21 cellular contexts compared by ENCODE assay signal in the genomic region with DNA sequence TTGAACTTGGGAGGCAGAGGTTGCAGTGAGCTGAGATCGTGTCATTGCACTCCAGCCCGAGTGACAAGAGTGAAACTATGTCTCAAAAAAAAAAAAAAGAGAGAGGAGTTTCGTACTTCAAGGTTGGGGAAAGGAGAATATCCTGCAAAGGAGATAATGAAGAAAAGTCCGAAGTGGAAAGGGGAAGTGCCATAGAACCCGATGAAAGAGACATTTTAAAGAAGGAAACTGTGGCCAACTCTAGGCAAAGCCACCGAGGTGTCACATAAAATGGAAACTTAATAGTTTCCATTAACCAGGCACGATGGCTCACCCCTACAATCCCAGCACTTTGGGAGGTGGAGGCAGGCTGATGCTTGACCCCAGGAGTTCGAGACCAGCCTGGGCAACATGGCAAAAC. TPM values are rescaled to one million over a fixed set of nuclear protein-coding genes. Genes with fewer than 3 reads are reported as not detected.
DNase-seq lines count a peak whose midpoint lies in the region; ATAC-seq and TF ChIP-seq lines count a peak whose summit lies in the region.
"Had no signal": no experiment of that assay in that cellular context is flagged by ENCODE, and none has a peak within 500 bp of the region (broad histone marks: within the 10 kb centered on the region; RNA-seq: fewer than 3 reads in every experiment).

No MANE protein-coding gene starts in this region.

- TF ChIP-seq CTCF in HL-60 (IDR thresholded peaks at IDR 0.05; ENCODE audit: insufficient read depth, low read length) = no peak

- no peaks in the 10 kb centered on the region for H3K27me3 Mint-ChIP-seq in activated naive CD8-positive, alpha-beta T cell treated with anti-CD3 and anti-CD28 coated beads for 36 hours
- peaks cover 12% of the 10 kb centered on the region for H3K27me3 Mint-ChIP-seq in stimulated activated memory B cell treated with anti-CD40 and anti-IgM and Interleukin-4, amounts not matched to agents 10 μg/mL and 1 μg/mL and 100 μg/mL, for 72 hours
- no peaks in the 10 kb centered on the region for H3K27me3 Mint-ChIP-seq in activated T-cell treated with anti-CD3 and anti-CD28 coated beads, Interleukin-2, amount 50 U/mL, for 4 hours (ENCODE audit: low read depth)

- DNase-seq in HL-60 (ENCODE audit: low read depth in 1 of 2, low spot score in 1 of 2) = peak in 1 of 2 experiments; percentile 44
- peak; percentile 70 for DNase-seq in OCI-M1 (lab: John Stamatoyannopoulos, UW)
- no peak for DNase-seq in activated naive CD8-positive, alpha-beta T cell treated with anti-CD3 and anti-CD28 coated beads for 36 hours
- no peak for DNase-seq in activated T-cell treated with anti-CD3 and anti-CD28 coated beads, Interleukin-2, amount 50 U/mL, for 1 hour
- no peak for DNase-seq in activated T-cell treated with anti-CD3 and anti-CD28 coated beads, Interleukin-2, amount 50 U/mL, for 4 hours
- DNase-seq in NCI-H2227 (lab: John Stamatoyannopoulos, UW; ENCODE audit: unreplicated experiment) = no peak
- DNase-seq: activated effector memory CD4-positive, alpha-beta T cell treated with Interleukin-2 at 50 U/mL for 16 hours; brain microvascular endothelial cell; DMS79; NCI-H146; NCI-H2171; NCI-H526 treated with DMSO at 0.1 percent for 48 hours; SHP77; stimulated activated CD4-positive, alpha-beta T cell treated with anti-CD3 and anti-CD28 coated beads, Interleukin-4, amount 100 ng/mL, for 1 hour; stimulated activated naive CD8-positive, alpha-beta T cell treated with anti-CD3 and anti-CD28 coated beads, Interleukin-15, Interleukin-2, amounts not matched to agents 100 U/mL and 50 U/mL, for 24 hours; thyroid gland; WERI-Rb-1 had no signal

- H3K4me3 Mint-ChIP-seq in activated naive CD8-positive, alpha-beta T cell treated with anti-CD3 and anti-CD28 coated beads for 36 hours = no peak overlapping the region
- no peak overlapping the region for H3K4me3 Mint-ChIP-seq in stimulated activated memory B cell treated with anti-CD40 and anti-IgM and Interleukin-4, amounts not matched to agents 10 μg/mL and 1 μg/mL and 100 μg/mL, for 72 hours
- H3K4me3 Mint-ChIP-seq in activated T-cell treated with anti-CD3 and anti-CD28 coated beads, Interleukin-2, amount 50 U/mL, for 4 hours = no peak overlapping the region
- H3K4me3 Mint-ChIP-seq: GM23338 had no signal

- peak overlapping the region; percentile 31 for H3K27ac Mint-ChIP-seq in activated naive CD8-positive, alpha-beta T cell treated with anti-CD3 and anti-CD28 coated beads for 36 hours
- peak overlapping the region; percentile 76 for H3K27ac Mint-ChIP-seq in stimulated activated memory B cell treated with anti-CD40 and anti-IgM and Interleukin-4, amounts not matched to agents 10 μg/mL and 1 μg/mL and 100 μg/mL, for 72 hours
- H3K27ac Mint-ChIP-seq: GM23338 had no signal

- H3K27ac ChIP-seq in HL-60 (replicated peaks) = peak overlapping the region; percentile 43
- H3K27ac ChIP-seq: brain microvascular endothelial cell, thyroid gland, WERI-Rb-1 had no signal

- H3K4me3 ChIP-seq in HL-60 (replicated peaks; ENCODE audit: insufficient read depth, low read length) = no peak overlapping the region
- H3K4me3 ChIP-seq: GM23338, thyroid gland had no signal

- no peaks in the 10 kb centered on the region for H3K27me3 ChIP-seq in HL-60 (ENCODE audit: insufficient read depth, poor library complexity, severe bottlenecking)
- H3K27me3 ChIP-seq: brain microvascular endothelial cell, thyroid gland had no signal

- no peaks in the 10 kb centered on the region for H3K9me3 Mint-ChIP-seq in activated naive CD8-positive, alpha-beta T cell treated with anti-CD3 and anti-CD28 coated beads for 36 hours
- no peaks in the 10 kb centered on the region for H3K9me3 Mint-ChIP-seq in stimulated activated memory B cell treated with anti-CD40 and anti-IgM and Interleukin-4, amounts not matched to agents 10 μg/mL and 1 μg/mL and 100 μg/mL, for 72 hours
- no peaks in the 10 kb centered on the region for H3K9me3 Mint-ChIP-seq in activated T-cell treated with anti-CD3 and anti-CD28 coated beads, Interleukin-2, amount 50 U/mL, for 4 hours
- H3K9me3 Mint-ChIP-seq: GM23338 had no signal

- no peaks in the 10 kb centered on the region for H3K36me3 Mint-ChIP-seq in activated naive CD8-positive, alpha-beta T cell treated with anti-CD3 and anti-CD28 coated beads for 36 hours
- no peaks in the 10 kb centered on the region for H3K36me3 Mint-ChIP-seq in stimulated activated memory B cell treated with anti-CD40 and anti-IgM and Interleukin-4, amounts not matched to agents 10 μg/mL and 1 μg/mL and 100 μg/mL, for 72 hours
- no peaks in the 10 kb centered on the region for H3K36me3 Mint-ChIP-seq in activated T-cell treated with anti-CD3 and anti-CD28 coated beads, Interleukin-2, amount 50 U/mL, for 4 hours (ENCODE audit: insufficient read depth)

- ATAC-seq in stimulated activated memory B cell treated with anti-CD40 and anti-IgM and Interleukin-4, amounts not matched to agents 10 μg/mL and 1 μg/mL and 100 μg/mL, for 72 hours = peak; percentile 74
- no peak for ATAC-seq in activated T-cell treated with anti-CD3 and anti-CD28 coated beads, Interleukin-2, amount 50 U/mL, for 4 hours
- no peak for ATAC-seq in HG03280 (IDR thresholded peaks at IDR 0.05; ENCODE audit: unreplicated experiment)
- ATAC-seq: GM23338; HepG2; stimulated activated naive CD8-positive, alpha-beta T cell treated with anti-CD3 and anti-CD28 coated beads, Interleukin-15, Interleukin-2, amounts not matched to agents 100 U/mL and 50 U/mL, for 24 hours had no signal

- H3K4me1 Mint-ChIP-seq in activated naive CD8-positive, alpha-beta T cell treated with anti-CD3 and anti-CD28 coated beads for 36 hours = peaks cover 5% of the 10 kb centered on the region
- H3K4me1 Mint-ChIP-seq in stimulated activated memory B cell treated with anti-CD40 and anti-IgM and Interleukin-4, amounts not matched to agents 10 μg/mL and 1 μg/mL and 100 μg/mL, for 72 hours = peaks cover 6% of the 10 kb centered on the region
- no peaks in the 10 kb centered on the region for H3K4me1 Mint-ChIP-seq in activated T-cell treated with anti-CD3 and anti-CD28 coated beads, Interleukin-2, amount 50 U/mL, for 4 hours (ENCODE audit: low read depth)

RNA-seq across cellular contexts. Expression of a gene that starts 15.0 kb away (rescaled TPM):
- under 1 TPM; 0.06 to 0.10 TPM for total RNA-seq in activated naive CD8-positive, alpha-beta T cell treated with anti-CD3 and anti-CD28 coated beads for 36 hours
- total RNA-seq in activated T-cell treated with anti-CD3 and anti-CD28 coated beads, Interleukin-2, amount 50 U/mL, for 4 hours = under 1 TPM; 0.21 to 0.35 (median 0.30) TPM
